ENCODE assay signal across 20 cellular contexts in genomic region chrX:361231-362145, GRCh38. TPM values are rescaled to one million over a fixed set of nuclear protein-coding genes. Genes with fewer than 3 reads are reported as not detected.
DNase-seq lines count a peak whose midpoint lies in the region; ATAC-seq and TF ChIP-seq lines count a peak whose summit lies in the region.
"Had no signal": no experiment of that assay in that cellular context is flagged by ENCODE, and none has a peak within 500 bp of the region (broad histone marks: within the 10 kb centered on the region; RNA-seq: fewer than 3 reads in every experiment).

No MANE protein-coding gene starts in this region.

- no CpG with 5 or more reads among the region's 54 CpGs for WGBS in neuronal stem cell (ENCODE audit: extremely low coverage in 2 of 2, insufficient read length in 2 of 2, insufficient replicate concordance in 1 of 2), 2 donors
- 95 to 99% (median 98%) methylated on average over 39 to 54 of the region's 54 CpGs for WGBS in stomach, 5 donors

- H3K14ac ChIP-seq in neuronal stem cell (ENCODE audit: low read length): peak overlapping the region; percentile 38

- peak overlapping the region; percentile 82 for H4K8ac ChIP-seq in neuronal stem cell (ENCODE audit: low read depth, low read length)

- peak overlapping the region; percentile 60 for H3K9ac ChIP-seq in neuronal stem cell (ENCODE audit: low read depth, low read length, poor library complexity)

- TF ChIP-seq EP300 in stomach (IDR thresholded peaks at IDR 0.05): no peak

- no peaks in the 10 kb centered on the region for H3K27me3 ChIP-seq in neuronal stem cell (ENCODE audit: control insufficient read depth in 3 of 3, insufficient read depth in 3 of 3, low read depth in 1 of 3, low read length in 3 of 3)
- H3K27me3 ChIP-seq in upper lobe of right lung: no peaks in the 10 kb centered on the region
- H3K27me3 ChIP-seq in stomach: no peaks in the 10 kb centered on the region
- H3K27me3 ChIP-seq: SJSA1 had no signal

- H3K36me3 ChIP-seq in neuronal stem cell (replicated peaks in 1 of 2; ENCODE audit: control insufficient read depth in 2 of 2, insufficient read depth in 2 of 2, low read length in 2 of 2) (peaks cover 32 to 61% of the 10 kb centered on the region in 2 donors), upper lobe of right lung (no peaks in the 10 kb centered on the region), stomach (peaks cover 3 to 44% (median 36%) of the 10 kb centered on the region in 4 donors)

- TF ChIP-seq CTCF in chondrocyte (IDR thresholded peaks at IDR 0.05) (no peak), glutamatergic neuron (IDR thresholded peaks at IDR 0.05; ENCODE audit: partially characterized antibody, unreplicated experiment) (no peak), upper lobe of right lung (IDR thresholded peaks at IDR 0.05) (no peak), stomach (IDR thresholded peaks at IDR 0.05) (no peak)

- no peak overlapping the region for H2BK12ac ChIP-seq in neuronal stem cell (ENCODE audit: low read length)

- H3K36me3 Mint-ChIP-seq in chondrocyte (ENCODE audit: low read depth): peaks cover 26% of the 10 kb centered on the region
- H3K36me3 Mint-ChIP-seq in glutamatergic neuron (ENCODE audit: unreplicated experiment): peaks cover 26% of the 10 kb centered on the region

- H3K18ac ChIP-seq in neuronal stem cell (ENCODE audit: low read length): peak overlapping the region; percentile 80

- H3K4ac ChIP-seq in neuronal stem cell (ENCODE audit: low read length): no peak overlapping the region

- H3K23ac ChIP-seq in neuronal stem cell (ENCODE audit: low read depth, low read length, poor library complexity): no peak overlapping the region

- H3K9me3 Mint-ChIP-seq in chondrocyte (ENCODE audit: low read depth) (peaks cover 5% of the 10 kb centered on the region), glutamatergic neuron (ENCODE audit: unreplicated experiment) (peaks cover 15% of the 10 kb centered on the region)

- no peaks in the 10 kb centered on the region for H3K27me3 Mint-ChIP-seq in chondrocyte (ENCODE audit: low read depth)
- peaks cover 13% of the 10 kb centered on the region for H3K27me3 Mint-ChIP-seq in glutamatergic neuron (ENCODE audit: unreplicated experiment)
- H3K27me3 Mint-ChIP-seq: CD8-positive, alpha-beta memory T cell had no signal

- H3K4me1 Mint-ChIP-seq in chondrocyte (ENCODE audit: low read depth) (peaks cover 11% of the 10 kb centered on the region), glutamatergic neuron (ENCODE audit: low read depth, unreplicated experiment) (no peaks in the 10 kb centered on the region)

- H2BK5ac ChIP-seq in neuronal stem cell (ENCODE audit: low read length): no peak overlapping the region

- no peak overlapping the region for H2BK120ac ChIP-seq in neuronal stem cell (ENCODE audit: low read depth, low read length)

- no peak overlapping the region for H3K4me2 ChIP-seq in neuronal stem cell (ENCODE audit: insufficient read depth, low read length, poor library complexity, severe bottlenecking)

- no peak overlapping the region for H3K27ac Mint-ChIP-seq in chondrocyte (ENCODE audit: unreplicated experiment)
- H3K27ac Mint-ChIP-seq in glutamatergic neuron (ENCODE audit: unreplicated experiment): no peak overlapping the region
- H3K27ac Mint-ChIP-seq: HFFc6 had no signal

- intact Hi-C loops in upper lobe of right lung (cut with DNase I): no loop called here
- intact Hi-C loops in stomach (cut with DNase I; ENCODE audit: low total_unique reads): no loop called here

- no peak overlapping the region for H2AFZ ChIP-seq in neuronal stem cell (ENCODE audit: low read length)

- H4K91ac ChIP-seq in neuronal stem cell (ENCODE audit: low read depth, low read length, poor library complexity): no peak overlapping the region

- H3K9me3 ChIP-seq in neuronal stem cell (replicated peaks in 1 of 2; ENCODE audit: control insufficient read depth in 2 of 2, insufficient read depth in 1 of 2, low read depth in 1 of 2, low read length in 2 of 2) (peaks cover 30 to 51% of the 10 kb centered on the region in 2 donors), upper lobe of right lung (peaks cover 9% of the 10 kb centered on the region), stomach (peaks cover 8 to 35% (median 26%) of the 10 kb centered on the region in 4 donors)

- H3K27ac ChIP-seq in neuronal stem cell (replicated peaks; ENCODE audit: low read length): no peak overlapping the region
- H3K27ac ChIP-seq in upper lobe of right lung: no peak overlapping the region
- H3K27ac ChIP-seq in stomach: no peak overlapping the region
- H3K27ac ChIP-seq: RWPE1, SJSA1 had no signal

- ATAC-seq in upper lobe of right lung: peak; percentile 26
- no peak for ATAC-seq in HG03097 (IDR thresholded peaks at IDR 0.05; ENCODE audit: low FRiP score, unreplicated experiment)

- peak; percentile 92 for DNase-seq in chondrocyte (ENCODE audit: low spot score)
- DNase-seq in glutamatergic neuron: peak; percentile 8
- DNase-seq in neuronal stem cell (ENCODE audit: low spot score): no peak
- DNase-seq in upper lobe of right lung: peak; percentile 51
- DNase-seq in stomach: no peak
- DNase-seq in DMS53 treated with DMSO at 0.1 percent for 48 hours (lab: John Stamatoyannopoulos, UW; ENCODE audit: unreplicated experiment): no peak
- DNase-seq: ACHN, C1 segment of cervical spinal cord, DMS79 treated with DMSO at 0.1 percent for 48 hours, HFFc6, Karpas-422, NCI-H1417 treated with DMSO at 0.1 percent for 48 hours, NCI-H187 treated with DMSO at 0.1 percent for 48 hours, NCI-H2227 treated with DMSO at 0.1 percent for 48 hours, NCI-H510A treated with DMSO at 0.1 percent for 48 hours, NCI-H82 had no signal

- H3K79me1 ChIP-seq in neuronal stem cell (ENCODE audit: low read depth, low read length): peaks cover 40% of the 10 kb centered on the region

- H3K4me3 Mint-ChIP-seq in chondrocyte (ENCODE audit: unreplicated experiment): no peak overlapping the region
- no peak overlapping the region for H3K4me3 Mint-ChIP-seq in glutamatergic neuron (ENCODE audit: unreplicated experiment)
- H3K4me3 Mint-ChIP-seq: HFFc6 had no signal

- H3K4me1 ChIP-seq in neuronal stem cell (ENCODE audit: control insufficient read depth in 2 of 2, insufficient read depth in 1 of 2, low read depth in 1 of 2, low read length in 2 of 2) (no peaks in the 10 kb centered on the region), upper lobe of right lung (no peaks in the 10 kb centered on the region), stomach (no peaks in the 10 kb centered on the region)
- H3K4me1 ChIP-seq: SJSA1 had no signal

- no peak overlapping the region for H2BK15ac ChIP-seq in neuronal stem cell (ENCODE audit: low read length)

- H3K4me3 ChIP-seq in neuronal stem cell (ENCODE audit: low read length in 2 of 2) (no peak overlapping the region), upper lobe of right lung (no peak overlapping the region), stomach (no peak overlapping the region)
- H3K4me3 ChIP-seq: SJSA1 had no signal

- TF ChIP-seq POLR2A in stomach (IDR thresholded peaks at IDR 0.05): no peak

- no peak overlapping the region for H2AK5ac ChIP-seq in neuronal stem cell (ENCODE audit: low read depth, low read length)

RNA-seq across cellular contexts. Expression of gene PPP2R3B, which starts 25.2 kb away (rescaled TPM):
- 27.1 to 30.5 TPM (median 30.0 TPM) in 3 replicates for total RNA-seq in chondrocyte
- 36.1 TPM for total RNA-seq in glutamatergic neuron (ENCODE audit: unreplicated experiment)
- 57.0 TPM for polyA plus RNA-seq in neuronal stem cell (2013, experiment 1 of 2)
- polyA plus RNA-seq in neuronal stem cell (2013, experiment 2 of 2): 53.8 TPM
- total RNA-seq in upper lobe of right lung: 12.8 TPM
- 10 to 100 TPM in 3 of 5 donors, 1 to 10 TPM in 2; 5.3 to 31.7 (median 15.8) TPM for total RNA-seq in stomach
- polyA plus RNA-seq in stomach: 10 to 100 TPM; 10.5 to 30.2 (median 14.3) TPM

RNA-seq across cellular contexts. Expression of gene GTPBP6, which starts 42.9 kb away (rescaled TPM):
- total RNA-seq in chondrocyte (37.6 to 42.2 TPM (median 42.0 TPM) in 3 replicates), glutamatergic neuron (ENCODE audit: unreplicated experiment) (52.3 TPM), upper lobe of right lung (55.1 TPM), stomach (10 to 100 TPM; 19.8 to 73.9 (median 36.8) TPM)
- polyA plus RNA-seq in neuronal stem cell (2013, experiment 1 of 2): 42.2 TPM
- 42.0 TPM for polyA plus RNA-seq in neuronal stem cell (2013, experiment 2 of 2)
- polyA plus RNA-seq in stomach: 10 to 100 TPM; 47.7 to 53.4 (median 48.6) TPM

Comparison
In these comparisons a context has a peak if more than half of its experiments do, and no peak if none do; other contexts are left out.
1. DNase-seq: peak in chondrocyte (single experiment), glutamatergic neuron (single experiment) and upper lobe of right lung (single experiment); none in neuronal stem cell (single experiment), stomach (single experiment) and DMS53 treated with DMSO at 0.1 percent for 48 hours (single experiment).